ENCODE assay signal across 8 cellular contexts in genomic region chr5:93583799-93584530, GRCh38. TPM values are rescaled to one million over a fixed set of nuclear protein-coding genes. Genes with fewer than 3 reads are reported as not detected.
DNase-seq lines count a peak whose midpoint lies in the region; ATAC-seq, FAIRE-seq and TF ChIP-seq lines count a peak whose summit lies in the region.

No MANE protein-coding gene starts in this region.

- TF ChIP-seq CTCF in BJ (IDR thresholded peaks at IDR 0.05; ENCODE audit: insufficient read depth, low read depth, low read length): no peak
- TF ChIP-seq CTCF in esophagus squamous epithelium (IDR thresholded peaks at IDR 0.05): no peak

- ATAC-seq in GM18511 (IDR thresholded peaks at IDR 0.05; ENCODE audit: unreplicated experiment): peak; percentile 23
- ATAC-seq in natural killer cell treated with Interleukin-12 subunit alpha and Interleukin-12 subunit beta and Interleukin-15 and Interleukin-18, amount 100 ng/mL, for 72 hours: peak; percentile 52 to 70

- POLR2A ChIA-PET in BJ (lab: Charles Lee): interaction anchor here (0.6 kb wide), 1 partner anchor 1202 kb away, joined by 15 read pairs; no protein-coding TSS in a partner anchor

- intact Hi-C loops in esophagus squamous epithelium (cut with DNase I): loop anchor here (10.0 kb wide), 1 partner anchor 221 kb away; no protein-coding TSS in a partner anchor

- CTCF ChIA-PET in BJ (lab: Yijun Ruan, JAX): interaction anchor here (1.0 to 1.2 kb wide), 3 partner anchors 18 to 419 kb away, joined by 3 to 5 read pairs (median 4); no protein-coding TSS in a partner anchor

- TF ChIP-seq POLR2A in esophagus squamous epithelium (IDR thresholded peaks at IDR 0.05): no peak

- 2% methylated on average over 13 to 15 of the region's 103 CpGs for WGBS in esophagus squamous epithelium, 2 donors

- H3K4me3 ChIP-seq in BJ (ENCODE audit: low read depth, low read length) (peak overlapping the region; percentile 75), esophagus squamous epithelium (peak overlapping the region; percentile 51 to 76 (median 57))

- peaks cover 33 to 39% of the 10 kb centered on the region in 2 donors for H3K27me3 Mint-ChIP-seq in natural killer cell treated with Interleukin-12 subunit alpha and Interleukin-12 subunit beta and Interleukin-15 and Interleukin-18, amount 100 ng/mL, for 72 hours

- no peak for DNase-seq in BJ (ENCODE audit: low read depth)
- peak; percentile 11 for DNase-seq in HTR-8/SVneo (ENCODE audit: insufficient read length, low spot score)
- peak; percentile 49 for DNase-seq in UCSD-AML1 (lab: John Stamatoyannopoulos, UW; ENCODE audit: unreplicated experiment)
- DNase-seq in esophagus squamous epithelium (lab: John Stamatoyannopoulos, UW): no peak
- no peak for DNase-seq in natural killer cell treated with Interleukin-12 subunit alpha and Interleukin-12 subunit beta and Interleukin-15 and Interleukin-18, amount 100 ng/mL, for 72 hours (ENCODE audit: low spot score)
- DNase-seq in mesenteric fat pad (ENCODE audit: low spot score): no peak
- DNase-seq in cortex of kidney (lab: John Stamatoyannopoulos, UW): no peak

- peaks cover 9% of the 10 kb centered on the region for H3K36me3 ChIP-seq in BJ (ENCODE audit: control insufficient read depth, insufficient read depth, low read length)
- no peaks in the 10 kb centered on the region for H3K36me3 ChIP-seq in esophagus squamous epithelium

- H3K4me1 ChIP-seq in esophagus squamous epithelium: peaks cover 14 to 58% (median 18%) of the 10 kb centered on the region in 3 donors

- H3K4me3 Mint-ChIP-seq in natural killer cell treated with Interleukin-12 subunit alpha and Interleukin-12 subunit beta and Interleukin-15 and Interleukin-18, amount 100 ng/mL, for 72 hours: peak overlapping the region; percentile 27

- peak overlapping the region; percentile 66 to 91 (median 80) for H3K27ac ChIP-seq in esophagus squamous epithelium

- H3K9me3 Mint-ChIP-seq in natural killer cell treated with Interleukin-12 subunit alpha and Interleukin-12 subunit beta and Interleukin-15 and Interleukin-18, amount 100 ng/mL, for 72 hours: no peaks in the 10 kb centered on the region

- no peaks in the 10 kb centered on the region for H3K9me3 ChIP-seq in esophagus squamous epithelium

- H3K4me1 Mint-ChIP-seq in natural killer cell treated with Interleukin-12 subunit alpha and Interleukin-12 subunit beta and Interleukin-15 and Interleukin-18, amount 100 ng/mL, for 72 hours (ENCODE audit: low read depth in 2 of 2): peaks cover 25 to 26% of the 10 kb centered on the region in 2 donors

- no peaks in the 10 kb centered on the region for H3K27me3 ChIP-seq in BJ (ENCODE audit: control insufficient read depth, insufficient read depth, low read length)
- peaks cover 8 to 98% (median 18%) of the 10 kb centered on the region in 4 donors for H3K27me3 ChIP-seq in esophagus squamous epithelium

- peaks cover 11% of the 10 kb centered on the region for H3K36me3 Mint-ChIP-seq in natural killer cell treated with Interleukin-12 subunit alpha and Interleukin-12 subunit beta and Interleukin-15 and Interleukin-18, amount 100 ng/mL, for 72 hours

- FAIRE-seq in HTR-8/SVneo (lab: Jason Lieb, UNC): no peak

- H3K27ac Mint-ChIP-seq in natural killer cell treated with Interleukin-12 subunit alpha and Interleukin-12 subunit beta and Interleukin-15 and Interleukin-18, amount 100 ng/mL, for 72 hours: no peak overlapping the region

RNA-seq across cellular contexts. Expression of gene NR2F1, which starts 0.9 kb away (rescaled TPM):
- 24.6 and 39.4 TPM in 2 replicates for polyA plus RNA-seq in BJ (2011; rRNA removed)
- 33.9 and 37.2 TPM in 2 replicates for polyA minus RNA-seq in BJ (2011; rRNA and poly(A)+ RNA removed)
- total RNA-seq in esophagus squamous epithelium (10 to 100 TPM in 1 of 4 donors, 1 to 10 TPM in 3; 1.9 to 26.3 (median 3.7) TPM), mesenteric fat pad (71.5 TPM)
- total RNA-seq in natural killer cell treated with Interleukin-12 subunit alpha and Interleukin-12 subunit beta and Interleukin-15 and Interleukin-18, amount 100 ng/mL, for 72 hours: not detected

RNA-seq across cellular contexts. Expression of gene NR2F1-AS1, which starts 2.9 kb away (rescaled TPM):
- polyA plus RNA-seq in BJ (2011; rRNA removed): 13.7 and 27.3 TPM in 2 replicates
- polyA minus RNA-seq in BJ (2011; rRNA and poly(A)+ RNA removed): 11.6 and 12.3 TPM in 2 replicates
- total RNA-seq in esophagus squamous epithelium: 10 to 100 TPM in 1 of 4 donors, 1 to 10 TPM in 2, under 1 TPM in 1; 0.49 to 11.3 (median 1.5) TPM
- not detected for total RNA-seq in natural killer cell treated with Interleukin-12 subunit alpha and Interleukin-12 subunit beta and Interleukin-15 and Interleukin-18, amount 100 ng/mL, for 72 hours
- total RNA-seq in mesenteric fat pad: 23.2 TPM

Comparison
In these comparisons a context has a peak if more than half of its experiments do, and no peak if none do; other contexts are left out.
1. DNase-seq: peak in HTR-8/SVneo (single experiment) and UCSD-AML1 (single experiment); none in BJ (single experiment), esophagus squamous epithelium (single experiment), natural killer cell treated with Interleukin-12 subunit alpha and Interleukin-12 subunit beta and Interleukin-15 and Interleukin-18, amount 100 ng/mL, for 72 hours (single experiment), mesenteric fat pad (single experiment) and cortex of kidney (single experiment).